In genomic region chr6:80233262-80233661, GRCh38 we compare ENCODE assay signal across 5 cellular contexts.
"Had no signal": no experiment of that assay in that cellular context is flagged by ENCODE, and none has a peak within 500 bp of the region (broad histone marks: within the 10 kb centered on the region; RNA-seq: fewer than 3 reads in every experiment).

No MANE protein-coding gene starts in this region.

- ATAC-seq: K562 had no signal

- H3K9me3 Mint-ChIP-seq: GM23338, H9 had no signal

- H3K27ac Mint-ChIP-seq: GM23338, H9 had no signal

- H3K4me3 ChIP-seq: GM23338, K562 had no signal

- DNase-seq: H9, HCEC 1CT, IMR-90 had no signal

- H3K4me3 Mint-ChIP-seq: GM23338, H9 had no signal
